In genomic region chrX:123475068-123475724, GRCh38 we compare ENCODE assay signal across 23 cellular contexts.
DNase-seq lines count a peak whose midpoint lies in the region; TF ChIP-seq lines count a peak whose summit lies in the region.
"Had no signal": no experiment of that assay in that cellular context is flagged by ENCODE, and none has a peak within 500 bp of the region (broad histone marks: within the 10 kb centered on the region; RNA-seq: fewer than 3 reads in every experiment).

No MANE protein-coding gene starts in this region.

- no peaks in the 10 kb centered on the region for H3K79me2 ChIP-seq in mesendoderm (ENCODE audit: control insufficient read depth, insufficient read depth, low read length)

- no peak overlapping the region for H3K4me2 ChIP-seq in mesendoderm (ENCODE audit: low read length)

- no peaks in the 10 kb centered on the region for H3K79me1 ChIP-seq in mesendoderm (ENCODE audit: low read length)

- H2BK5ac ChIP-seq in mesendoderm (ENCODE audit: low read length), result no peak overlapping the region

- no peak overlapping the region for H2BK15ac ChIP-seq in mesendoderm (replicated peaks; ENCODE audit: low read depth)

- H3K9me3 Mint-ChIP-seq in HFFc6, result no peaks in the 10 kb centered on the region
- H3K9me3 Mint-ChIP-seq: activated CD4-positive, alpha-beta T cell treated with anti-CD3 and anti-CD28 coated beads, Interleukin-2, amount 10 ng/mL, durations not matched to agents 7 days and 5 days; CD4-positive, alpha-beta memory T cell; central memory CD8-positive, alpha-beta T cell; stimulated activated effector memory CD8-positive, alpha-beta T cell treated with anti-CD3 and anti-CD28 coated beads, Interleukin-12 subunit alpha, Interleukin-12 subunit beta, amount 100 ng/mL, for 72 hours had no signal

- H3K4me3 ChIP-seq in GM12865 (ENCODE audit: low read depth, low read length) (no peak overlapping the region), mesendoderm (ENCODE audit: low read length) (no peak overlapping the region)
- H3K4me3 ChIP-seq: adrenal gland, tibial artery had no signal

- no peak overlapping the region for H4K8ac ChIP-seq in mesendoderm (ENCODE audit: low read depth, low read length)

- no peaks in the 10 kb centered on the region for H3K4me1 ChIP-seq in mesendoderm (ENCODE audit: control insufficient read depth, low read depth, low read length)

- H3K4me1 Mint-ChIP-seq in HFFc6 (ENCODE audit: low read depth), result peaks cover 14% of the 10 kb centered on the region
- H3K4me1 Mint-ChIP-seq: activated CD4-positive, alpha-beta T cell treated with anti-CD3 and anti-CD28 coated beads, Interleukin-2, amount 10 ng/mL, durations not matched to agents 7 days and 5 days; CD4-positive, alpha-beta memory T cell; central memory CD8-positive, alpha-beta T cell; stimulated activated effector memory CD8-positive, alpha-beta T cell treated with anti-CD3 and anti-CD28 coated beads, Interleukin-12 subunit alpha, Interleukin-12 subunit beta, amount 100 ng/mL, for 72 hours had no signal

- H3K36me3 ChIP-seq in mesendoderm (ENCODE audit: control insufficient read depth, insufficient read depth, low read length), result no peaks in the 10 kb centered on the region
- H3K36me3 ChIP-seq: adrenal gland, tibial artery had no signal

- TF ChIP-seq CTCF in GM12865 (IDR thresholded peaks at IDR 0.05; ENCODE audit: insufficient read depth, low read depth, low read length, missing control alignments) (no peak), HFFc6 (IDR thresholded peaks at IDR 0.05) (no peak)

- no peak overlapping the region for H3K4me3 Mint-ChIP-seq in HFFc6
- H3K4me3 Mint-ChIP-seq: activated CD4-positive, alpha-beta T cell treated with anti-CD3 and anti-CD28 coated beads, Interleukin-2, amount 10 ng/mL, durations not matched to agents 7 days and 5 days; CD4-positive, alpha-beta memory T cell; central memory CD8-positive, alpha-beta T cell; stimulated activated effector memory CD8-positive, alpha-beta T cell treated with anti-CD3 and anti-CD28 coated beads, Interleukin-12 subunit alpha, Interleukin-12 subunit beta, amount 100 ng/mL, for 72 hours had no signal

- H3K23ac ChIP-seq in mesendoderm (ENCODE audit: low read length), result no peak overlapping the region

- H3K9ac ChIP-seq in mesendoderm (ENCODE audit: low read length), result no peak overlapping the region

- no peak overlapping the region for H4K5ac ChIP-seq in mesendoderm (ENCODE audit: low read length)

- no peak overlapping the region for H3K4ac ChIP-seq in mesendoderm (ENCODE audit: low read depth, low read length)

- no CpG with 5 or more reads among the region's 2 CpGs for WGBS in mesendoderm (ENCODE audit: extremely low coverage, insufficient coverage, low lambda C conversion rate)

- H3K27ac Mint-ChIP-seq in HFFc6, result peak overlapping the region; percentile 36; the same call in 1 of the 2 replicates
- H3K27ac Mint-ChIP-seq: activated CD4-positive, alpha-beta T cell treated with anti-CD3 and anti-CD28 coated beads, Interleukin-2, amount 10 ng/mL, durations not matched to agents 7 days and 5 days; CD4-positive, alpha-beta memory T cell; stimulated activated effector memory CD8-positive, alpha-beta T cell treated with anti-CD3 and anti-CD28 coated beads, Interleukin-12 subunit alpha, Interleukin-12 subunit beta, amount 100 ng/mL, for 72 hours had no signal

- no peaks in the 10 kb centered on the region for H3K36me3 Mint-ChIP-seq in HFFc6 (ENCODE audit: low read depth)
- H3K36me3 Mint-ChIP-seq: CD4-positive, alpha-beta memory T cell; stimulated activated effector memory CD8-positive, alpha-beta T cell treated with anti-CD3 and anti-CD28 coated beads, Interleukin-12 subunit alpha, Interleukin-12 subunit beta, amount 100 ng/mL, for 72 hours had no signal

- H2BK120ac ChIP-seq in mesendoderm (ENCODE audit: low read depth, low read length), result no peak overlapping the region

- peak; percentile 3 for DNase-seq in GM12865 (ENCODE audit: low read depth)
- DNase-seq in HFFc6, result no peak
- peak; percentile 36 for DNase-seq in astrocyte of the hippocampus (ENCODE audit: low read depth, low spot score)
- DNase-seq in mesendoderm, result peak; percentile 11
- DNase-seq in hippocampal formation (lab: John Stamatoyannopoulos, UW), result no peak
- no peak for DNase-seq in GDM1 (lab: John Stamatoyannopoulos, UW)
- no peak for DNase-seq in DMS 273 (lab: John Stamatoyannopoulos, UW; ENCODE audit: unreplicated experiment)
- DNase-seq in activated CD4-positive, alpha-beta T cell treated with anti-CD3 and anti-CD28 coated beads, Interleukin-2, amount 50 U/mL, for 1 hour, result no peak
- DNase-seq: activated CD4-positive, alpha-beta T cell treated with anti-CD3 and anti-CD28 coated beads, Interleukin-2, amount 10 ng/mL, durations not matched to agents 7 days and 5 days; activated CD8-positive, alpha-beta memory T cell treated with anti-CD3 and anti-CD28 coated beads, Interleukin-2, amount 50 U/mL, for 48 hours; activated effector memory CD4-positive, alpha-beta T cell treated with anti-CD3 and anti-CD28 coated beads, Interleukin-2, amount 50 U/mL, for 16 hours; CD4-positive, alpha-beta memory T cell; DMS79; left colon; MV-4-11; NCI-H2029; retina; stimulated activated CD4-positive, alpha-beta T cell treated with anti-CD3 and anti-CD28 coated beads, Interleukin-15, amount 100 ng/mL, for 24 hours; T-helper 1 cell; tibial artery had no signal

- no peaks in the 10 kb centered on the region for H3K27me3 Mint-ChIP-seq in HFFc6 (ENCODE audit: insufficient read depth)
- H3K27me3 Mint-ChIP-seq: CD4-positive, alpha-beta memory T cell; central memory CD8-positive, alpha-beta T cell had no signal

- no peaks in the 10 kb centered on the region for H3K27me3 ChIP-seq in mesendoderm (ENCODE audit: insufficient read depth, low read length, poor library complexity)
- H3K27me3 ChIP-seq: adrenal gland, tibial artery had no signal

- no peak overlapping the region for H3K18ac ChIP-seq in mesendoderm (ENCODE audit: low read length)

- H2AK5ac ChIP-seq in mesendoderm (ENCODE audit: low read length), result no peak overlapping the region

- H3K56ac ChIP-seq in mesendoderm (ENCODE audit: low read length), result no peak overlapping the region

- H3K27ac ChIP-seq in mesendoderm (ENCODE audit: low read depth, low read length), result no peak overlapping the region
- H3K27ac ChIP-seq: tibial artery had no signal

Comparison
In these comparisons a context has a peak if more than half of its experiments do, and no peak if none do; other contexts are left out.
1. DNase-seq: peak in GM12865 (single experiment), astrocyte of the hippocampus (single experiment) and mesendoderm (single experiment); none in HFFc6 (single experiment), hippocampal formation (0 of 2), GDM1 (single experiment), DMS 273 (single experiment) and activated CD4-positive, alpha-beta T cell treated with anti-CD3 and anti-CD28 coated beads, Interleukin-2, amount 50 U/mL, for 1 hour (single experiment).